ENCODE assay signal across 17 cellular contexts in the genomic region with DNA sequence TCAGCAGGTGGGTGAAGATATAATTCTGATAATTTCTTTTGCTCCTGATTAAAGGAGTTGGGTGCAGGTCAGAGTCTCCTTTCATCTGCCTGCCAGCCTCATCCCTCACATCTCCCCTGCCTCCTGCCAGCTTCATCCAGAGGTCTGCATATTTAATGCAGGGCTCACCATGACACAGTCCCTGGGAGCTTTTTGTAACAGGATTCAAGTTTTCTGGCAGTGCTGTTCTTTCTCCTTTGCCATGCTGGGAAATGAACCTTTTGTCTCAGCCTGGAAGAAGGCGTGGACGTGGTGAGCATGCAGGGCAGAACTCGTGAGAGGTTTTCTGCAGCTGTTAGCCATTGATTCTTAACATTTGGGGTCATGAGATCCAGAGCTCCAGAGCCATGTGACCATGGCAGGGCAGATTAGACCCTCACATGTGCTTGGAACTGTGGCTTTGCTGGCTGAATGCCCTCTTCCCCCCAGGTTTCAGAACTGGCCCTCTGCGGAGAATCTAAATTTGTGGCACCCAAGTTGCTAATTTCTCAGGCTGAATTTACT. TPM values are rescaled to one million over a fixed set of nuclear protein-coding genes. Genes with fewer than 3 reads are reported as not detected.
"Had no signal": no experiment of that assay in that cellular context is flagged by ENCODE, and none has a peak within 500 bp of the region (broad histone marks: within the 10 kb centered on the region; RNA-seq: fewer than 3 reads in every experiment).

No MANE protein-coding gene starts in this region.

- H3K27ac ChIP-seq: lower lobe of right lung, ovary, stomach, vagina, VCaP had no signal

- H3K4me3 ChIP-seq: lower lobe of right lung, mucosa of descending colon, ovary, stomach, vagina had no signal

- H3K27me3 ChIP-seq: ovary, stomach, vagina had no signal

- H3K9me3 ChIP-seq: lower lobe of right lung, mucosa of descending colon, ovary, stomach, vagina had no signal

- H3K36me3 Mint-ChIP-seq: natural killer cell treated with Interleukin-12 subunit alpha and Interleukin-12 subunit beta and Interleukin-15 and Interleukin-18, amount 100 ng/mL, for 72 hours had no signal

- ATAC-seq: activated CD8-positive, alpha-beta T cell treated with anti-CD3 and anti-CD28 coated beads, Interleukin-2, amount 10 ng/mL, durations not matched to agents 7 days and 5 days; effector memory CD8-positive, alpha-beta T cell; lower lobe of right lung; mucosa of descending colon; natural killer cell treated with Interleukin-12 subunit alpha and Interleukin-12 subunit beta and Interleukin-15 and Interleukin-18, amount 100 ng/mL, for 72 hours; T-cell had no signal

- DNase-seq: activated CD4-positive, alpha-beta T cell treated with anti-CD3 and anti-CD28 coated beads for 48 hours; activated CD8-positive, alpha-beta memory T cell treated with anti-CD3 and anti-CD28 coated beads, Interleukin-2, amount 50 U/mL, for 48 hours; activated CD8-positive, alpha-beta T cell treated with anti-CD3 and anti-CD28 coated beads, Interleukin-2, amount 10 ng/mL, durations not matched to agents 7 days and 5 days; activated naive CD4-positive, alpha-beta T cell treated with anti-CD3 and anti-CD28 coated beads, Interleukin-2, amount 50 U/mL, for 16 hours; central memory CD4-positive, alpha-beta T cell; effector memory CD8-positive, alpha-beta T cell; hippocampal formation; lower lobe of right lung; mucosa of descending colon; ovary; stomach; T-cell had no signal

- H3K27ac Mint-ChIP-seq: activated CD8-positive, alpha-beta T cell treated with anti-CD3 and anti-CD28 coated beads, Interleukin-2, amount 10 ng/mL, durations not matched to agents 7 days and 5 days; effector memory CD8-positive, alpha-beta T cell; natural killer cell treated with Interleukin-12 subunit alpha and Interleukin-12 subunit beta and Interleukin-15 and Interleukin-18, amount 100 ng/mL, for 72 hours had no signal

- H3K9me3 Mint-ChIP-seq: effector memory CD8-positive, alpha-beta T cell; natural killer cell treated with Interleukin-12 subunit alpha and Interleukin-12 subunit beta and Interleukin-15 and Interleukin-18, amount 100 ng/mL, for 72 hours; T-cell had no signal

- H3K36me3 ChIP-seq: lower lobe of right lung, ovary, stomach, vagina had no signal

- H3K4me3 Mint-ChIP-seq: activated CD8-positive, alpha-beta T cell treated with anti-CD3 and anti-CD28 coated beads, Interleukin-2, amount 10 ng/mL, durations not matched to agents 7 days and 5 days; effector memory CD8-positive, alpha-beta T cell; T-cell had no signal

- H3K4me1 ChIP-seq: lower lobe of right lung, stomach, vagina had no signal

RNA-seq across cellular contexts. Expression of gene HRH4, which starts 2.9 kb away (rescaled TPM):
- total RNA-seq: activated CD8-positive, alpha-beta T cell treated with anti-CD3 and anti-CD28 coated beads, Interleukin-2, amount 10 ng/mL, durations not matched to agents 7 days and 5 days; glomerular endothelial cell; ovary; skeletal muscle tissue; vagina had no signal
